Comparison of ENCODE assay signal across 34 cellular contexts in the genomic region with DNA sequence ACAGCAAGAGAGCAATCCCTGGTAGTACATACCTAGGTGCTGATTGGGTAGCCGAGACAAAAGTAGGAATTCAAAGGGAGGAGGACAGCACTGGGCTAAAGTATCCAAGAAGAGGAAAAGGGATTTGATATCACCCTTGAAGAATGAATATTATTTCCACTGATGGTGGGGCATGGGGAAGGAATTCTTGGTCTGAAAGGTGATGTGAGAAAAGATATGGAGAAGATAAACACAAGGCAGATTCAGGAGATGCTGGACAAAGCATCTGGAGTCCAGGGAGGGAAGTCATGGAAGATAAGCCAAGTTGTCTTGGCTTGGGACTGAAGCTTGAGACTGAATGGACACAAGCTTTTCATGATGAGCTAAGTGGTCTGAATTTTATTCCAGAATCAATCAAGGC.
"Had no signal": no experiment of that assay in that cellular context is flagged by ENCODE, and none has a peak within 500 bp of the region (broad histone marks: within the 10 kb centered on the region; RNA-seq: fewer than 3 reads in every experiment).

No MANE protein-coding gene starts in this region.

- H3K27me3 ChIP-seq: MG63 had no signal

- H3K9me3 ChIP-seq: MG63 had no signal

- DNase-seq: Kasumi-1, MG63, MM.1S, MV-4-11, NCI-H1048, NCI-H1092, NCI-H1092 treated with DMSO at 0.1 percent for 48 hours, NCI-H1105, NCI-H1105 treated with DMSO at 0.1 percent for 48 hours, NCI-H1417, NCI-H1417 treated with DMSO at 0.1 percent for 48 hours, NCI-H1436, NCI-H1436 treated with DMSO at 0.1 percent for 48 hours, NCI-H146, NCI-H1694, NCI-H1694 treated with DMSO at 0.1 percent for 48 hours, NCI-H187, NCI-H187 treated with DMSO at 0.1 percent for 48 hours, NCI-H1930, NCI-H2029, NCI-H2029 treated with DMSO at 0.1 percent for 48 hours, NCI-H2081, NCI-H2081 treated with DMSO at 0.1 percent for 48 hours, NCI-H2107, NCI-H2171, NCI-H2171 treated with DMSO at 0.1 percent for 48 hours, NCI-H2227 treated with DMSO at 0.1 percent for 48 hours, NCI-H226, NCI-H345, NCI-H446, NCI-H446 treated with DMSO at 0.1 percent for 48 hours, NCI-H510A, NCI-H510A treated with DMSO at 0.1 percent for 48 hours, NCI-H524 had no signal

- H3K36me3 ChIP-seq: MG63 had no signal

- H3K4me3 ChIP-seq: MG63 had no signal
